ENCODE assay signal across 1 cellular context in the genomic region with DNA sequence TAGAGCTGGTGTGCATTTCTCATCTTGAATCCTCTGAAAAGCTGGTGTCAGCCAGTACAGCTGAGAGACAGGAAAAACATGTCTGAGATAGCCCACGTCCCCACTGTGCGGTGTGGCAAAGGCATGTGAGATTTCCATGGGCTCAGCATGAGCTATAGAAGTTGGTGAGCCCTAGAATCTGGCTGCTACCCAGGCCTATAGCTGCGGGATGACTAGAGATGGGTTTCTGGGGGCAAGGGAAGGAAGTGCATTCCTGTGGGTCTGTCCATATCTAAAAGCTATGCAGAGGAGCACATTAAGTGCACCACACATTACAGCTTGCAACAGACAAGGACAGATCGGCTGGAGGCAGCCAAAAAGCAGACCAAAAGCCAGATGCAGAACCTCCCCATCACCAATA.
TF ChIP-seq lines count a peak whose summit lies in the region.

No MANE protein-coding gene starts in this region.

TF ChIP-seq in IMR-90, 13 proteins besides CTCF, POLR2A, EP300 and RAD21:
- TF ChIP-seq, protein P1, sequence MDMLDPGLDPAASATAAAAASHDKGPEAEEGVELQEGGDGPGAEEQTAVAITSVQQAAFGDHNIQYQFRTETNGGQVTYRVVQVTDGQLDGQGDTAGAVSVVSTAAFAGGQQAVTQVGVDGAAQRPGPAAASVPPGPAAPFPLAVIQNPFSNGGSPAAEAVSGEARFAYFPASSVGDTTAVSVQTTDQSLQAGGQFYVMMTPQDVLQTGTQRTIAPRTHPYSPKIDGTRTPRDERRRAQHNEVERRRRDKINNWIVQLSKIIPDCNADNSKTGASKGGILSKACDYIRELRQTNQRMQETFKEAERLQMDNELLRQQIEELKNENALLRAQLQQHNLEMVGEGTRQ (IDR thresholded peaks at IDR 0.05; ENCODE audit: low read depth, low read length): no peak
- TF ChIP-seq NFE2L2 (IDR thresholded peaks at IDR 0.05; ENCODE audit: low read depth, low read length) (no peak), MXI1 (IDR thresholded peaks at IDR 0.05; ENCODE audit: borderline replicate concordance, low read depth, low read length) (no peak), BHLHE40 (IDR thresholded peaks at IDR 0.05; ENCODE audit: low read depth, low read length) (no peak), RCOR1 (IDR thresholded peaks at IDR 0.05; ENCODE audit: insufficient replicate concordance, low read length) (no peak)
- TF ChIP-seq, protein P2, sequence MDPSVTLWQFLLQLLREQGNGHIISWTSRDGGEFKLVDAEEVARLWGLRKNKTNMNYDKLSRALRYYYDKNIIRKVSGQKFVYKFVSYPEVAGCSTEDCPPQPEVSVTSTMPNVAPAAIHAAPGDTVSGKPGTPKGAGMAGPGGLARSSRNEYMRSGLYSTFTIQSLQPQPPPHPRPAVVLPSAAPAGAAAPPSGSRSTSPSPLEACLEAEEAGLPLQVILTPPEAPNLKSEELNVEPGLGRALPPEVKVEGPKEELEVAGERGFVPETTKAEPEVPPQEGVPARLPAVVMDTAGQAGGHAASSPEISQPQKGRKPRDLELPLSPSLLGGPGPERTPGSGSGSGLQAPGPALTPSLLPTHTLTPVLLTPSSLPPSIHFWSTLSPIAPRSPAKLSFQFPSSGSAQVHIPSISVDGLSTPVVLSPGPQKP (IDR thresholded peaks at IDR 0.05; ENCODE audit: borderline replicate concordance, low read depth, low read length): no peak
